ENCODE assay signal across 8 cellular contexts in genomic region chr12:121038861-121039654, GRCh38. TPM values are rescaled to one million over a fixed set of nuclear protein-coding genes. Genes with fewer than 3 reads are reported as not detected.
DNase-seq lines count a peak whose midpoint lies in the region; ATAC-seq and TF ChIP-seq lines count a peak whose summit lies in the region.

Gene OASL, minus strand, starts transcription at chr12:121039246. Its CDS starts 275 bp downstream, at chr12:121038971.

- no peaks in the 10 kb centered on the region for H4K20me1 ChIP-seq in OCI-LY1 (ENCODE audit: insufficient read depth, low read length)

- H3K27me3 Mint-ChIP-seq in HFFc6 (ENCODE audit: insufficient read depth) = peaks cover 20% of the 10 kb centered on the region

- H3K4me3 ChIP-seq in OCI-LY1 (ENCODE audit: low read depth, low read length, poor library complexity, severe bottlenecking) = peak within 1 kb of the TSS; percentile 32
- H3K4me3 ChIP-seq in right cardiac atrium (ENCODE audit: low read length) = peak within 1 kb of the TSS; percentile 41

- H3K79me2 ChIP-seq in OCI-LY1 (ENCODE audit: insufficient read depth, low read length) = no peaks in the 10 kb centered on the region

- DNase-seq in GM10266 (ENCODE audit: extremely low spot score) (peak; percentile 47), HFFc6 (no peak), right cardiac atrium (peak in 2 of 3 donors; percentile 44 to 54), SHP77 treated with DMSO at 0.1 percent for 48 hours (lab: John Stamatoyannopoulos, UW) (no peak), HuH-7.5 (ENCODE audit: low spot score) (no peak)
- DNase-seq in activated naive CD4-positive, alpha-beta T cell treated with Interleukin-2 at 50 U/mL for 16 hours = peak; percentile 57
- DNase-seq in stimulated activated CD4-positive, alpha-beta T cell treated with anti-CD3 and anti-CD28 coated beads, TNF-alpha, amount 100 ng/mL, for 1 hour (ENCODE audit: low read depth in 3 of 3, low spot score in 1 of 3) = peak in 2 of 3 donors; percentile 24

- H3K4me1 ChIP-seq in OCI-LY1 (ENCODE audit: insufficient read depth, low read length, severe bottlenecking) (peaks cover 9% of the 10 kb centered on the region), right cardiac atrium (ENCODE audit: control insufficient read depth, insufficient read depth, low read length) (no peaks in the 10 kb centered on the region)

- H3K27ac Mint-ChIP-seq in HFFc6 = no peak within 1 kb of the TSS

- intact Hi-C loops in right cardiac atrium (cut with DNase I) = no loop called here

- H3K9me3 Mint-ChIP-seq in HFFc6 = no peaks in the 10 kb centered on the region

- peak; percentile 77 to 80 for ATAC-seq in right cardiac atrium

- H3K4me2 ChIP-seq in OCI-LY1 (ENCODE audit: low read length) = peak within 1 kb of the TSS; percentile 49; the same call in 1 of the 2 replicates

- peak within 1 kb of the TSS; percentile 56; the same call in 1 of the 2 replicates for H3K4me3 Mint-ChIP-seq in HFFc6

- H3F3A ChIP-seq in OCI-LY1 (ENCODE audit: insufficient read depth, low read length) = no peaks in the 10 kb centered on the region

- H2AFZ ChIP-seq in OCI-LY1 (ENCODE audit: low read length) = no peak within 1 kb of the TSS

- no peaks in the 10 kb centered on the region for H3K9me2 ChIP-seq in OCI-LY1 (ENCODE audit: low read depth, low read length)

- H3K27ac ChIP-seq in OCI-LY1 (ENCODE audit: low read depth, low read length, poor library complexity, severe bottlenecking) (no peak within 1 kb of the TSS), right cardiac atrium (ENCODE audit: low read length) (no peak within 1 kb of the TSS)

- H3K9me3 ChIP-seq in OCI-LY1 (ENCODE audit: low read length) (no peaks in the 10 kb centered on the region), right cardiac atrium (ENCODE audit: control insufficient read depth, low read length) (no peaks in the 10 kb centered on the region)

- no peak for TF ChIP-seq CTCF in GM10266 (IDR thresholded peaks at IDR 0.05; ENCODE audit: control insufficient read depth, insufficient read depth, low read depth, missing control alignments)
- TF ChIP-seq CTCF in HFFc6 (IDR thresholded peaks at IDR 0.05) = no peak
- TF ChIP-seq CTCF in OCI-LY1 (IDR thresholded peaks at IDR 0.05; ENCODE audit: low read length) = no peak

- peaks cover 30% of the 10 kb centered on the region for H3K4me1 Mint-ChIP-seq in HFFc6 (ENCODE audit: low read depth)

- no peaks in the 10 kb centered on the region for H3K36me3 Mint-ChIP-seq in HFFc6 (ENCODE audit: low read depth)

- 23% methylated on average over 12 of the region's 12 CpGs for WGBS in right cardiac atrium

- no peak within 1 kb of the TSS for H3K9ac ChIP-seq in OCI-LY1 (ENCODE audit: low read length)

- H3K36me3 ChIP-seq in OCI-LY1 (ENCODE audit: insufficient read depth, low read length) = no peaks in the 10 kb centered on the region

- H3K27me3 ChIP-seq in OCI-LY1 (ENCODE audit: insufficient read depth, low read length) (no peaks in the 10 kb centered on the region), right cardiac atrium (ENCODE audit: control insufficient read depth, insufficient read depth) (no peaks in the 10 kb centered on the region)

RNA-seq across cellular contexts. Expression of gene OASL, which starts in this region (rescaled TPM):
- not detected for total RNA-seq in HFFc6 (2021; fragmentation: NEBNext Ultra II Directional; extraction: Animal tissue kit (Norgen Biotek cat#: 25700))
- total RNA-seq in right cardiac atrium = 1 to 10 TPM in 1 of 4 donors, under 1 TPM in 3; 0.32 to 1.1 (median 0.67) TPM
- polyA plus RNA-seq in right cardiac atrium = 0.68 TPM

Comparison
In these comparisons a context has a peak if more than half of its experiments do, and no peak if none do; other contexts are left out.
1. DNase-seq: peak in GM10266 (single experiment), activated naive CD4-positive, alpha-beta T cell treated with Interleukin-2 at 50 U/mL for 16 hours (single experiment), right cardiac atrium (2 of 3) and stimulated activated CD4-positive, alpha-beta T cell treated with anti-CD3 and anti-CD28 coated beads, TNF-alpha, amount 100 ng/mL, for 1 hour (2 of 3); none in HFFc6 (single experiment), SHP77 treated with DMSO at 0.1 percent for 48 hours (single experiment) and HuH-7.5 (single experiment).